Comparison of ENCODE assay signal across 14 cellular contexts in genomic region chr9:106868565-106868964, GRCh38. TPM values are rescaled to one million over a fixed set of nuclear protein-coding genes. Genes with fewer than 3 reads are reported as not detected.
A peak's percentile ranks its signal among the peaks of the same experiment; 100 is the strongest.
DNase-seq lines count a peak whose midpoint lies in the region; ATAC-seq and TF ChIP-seq lines count a peak whose summit lies in the region.
"Had no signal": no experiment of that assay in that cellular context is flagged by ENCODE, and none has a peak within 500 bp of the region (broad histone marks: within the 10 kb centered on the region; RNA-seq: fewer than 3 reads in every experiment).

No MANE protein-coding gene starts in this region.

- no peaks in the 10 kb centered on the region for H3K36me3 ChIP-seq in adipocyte (ENCODE audit: control insufficient read depth, insufficient read depth, low read length, severe bottlenecking)
- no peaks in the 10 kb centered on the region for H3K36me3 ChIP-seq in transverse colon

- ATAC-seq in foreskin keratinocyte (no peak), GM18870 (IDR thresholded peaks at IDR 0.05; ENCODE audit: unreplicated experiment) (no peak)
- ATAC-seq: natural killer cell treated with Interleukin-12 subunit alpha and Interleukin-12 subunit beta and Interleukin-15 and Interleukin-18, amount 100 ng/mL, for 72 hours had no signal

- H3K27me3 Mint-ChIP-seq in nephron progenitor cell (ENCODE audit: low read depth, poor library complexity), result peaks cover under 1% of the 10 kb centered on the region

- peak overlapping the region; percentile 37 for H3K4me3 ChIP-seq in adipocyte (ENCODE audit: low read length)
- H3K4me3 ChIP-seq in transverse colon, result no peak overlapping the region

- peaks cover 70% of the 10 kb centered on the region for H3K4me1 ChIP-seq in adipocyte (ENCODE audit: control insufficient read depth, insufficient read depth, low read length)
- peaks cover 39% of the 10 kb centered on the region for H3K4me1 ChIP-seq in foreskin keratinocyte
- H3K4me1 ChIP-seq in transverse colon, result peaks cover 10 to 74% (median 26%) of the 10 kb centered on the region in 4 donors

- peak overlapping the region; percentile 71 for H3K27ac Mint-ChIP-seq in nephron progenitor cell
- H3K27ac Mint-ChIP-seq: activated naive CD4-positive, alpha-beta T cell treated with anti-CD3 and anti-CD28 coated beads for 36 hours; dendritic cell treated with granulocyte-macrophage colony-stimulating factor and Interleukin-4, amounts not matched to agents 40 ng/mL and 50 ng/mL, for 4 days; natural killer cell treated with Interleukin-12 subunit alpha and Interleukin-12 subunit beta and Interleukin-15 and Interleukin-18, amount 100 ng/mL, for 72 hours had no signal

- peaks cover 76% of the 10 kb centered on the region for H3K36me3 Mint-ChIP-seq in nephron progenitor cell (ENCODE audit: low read depth)

- no peaks in the 10 kb centered on the region for H3K9me3 Mint-ChIP-seq in nephron progenitor cell
- H3K9me3 Mint-ChIP-seq: activated naive CD4-positive, alpha-beta T cell treated with anti-CD3 and anti-CD28 coated beads for 36 hours; dendritic cell treated with granulocyte-macrophage colony-stimulating factor and Interleukin-4, amounts not matched to agents 40 ng/mL and 50 ng/mL, for 4 days; natural killer cell treated with Interleukin-12 subunit alpha and Interleukin-12 subunit beta and Interleukin-15 and Interleukin-18, amount 100 ng/mL, for 72 hours had no signal

- no peak for TF ChIP-seq EP300 in transverse colon (IDR thresholded peaks at IDR 0.05; ENCODE audit: low read depth)

- in situ Hi-C loops in transverse colon (cut with MboI; ENCODE audit: low pct_ligation_motif_present in 1 of 4, low pct_unique_long_range_greater_than_20kb in 1 of 4, low sequenced_read_pairs in 3 of 4), result loop anchor here in 1 of 4 donors (25.0 kb wide), 1 partner anchor 294 kb away; no protein-coding TSS in a partner anchor

- peak; percentile 28 for DNase-seq in adipocyte (ENCODE audit: low read depth)
- no peak for DNase-seq in foreskin keratinocyte
- DNase-seq in nephron progenitor cell, result no peak
- DNase-seq in transverse colon, result peak; percentile 22
- no peak for DNase-seq in NCI-H1436 (lab: John Stamatoyannopoulos, UW)
- DNase-seq in HT-29 (ENCODE audit: low spot score), result no peak
- DNase-seq in T1000 (lab: John Stamatoyannopoulos, UW), result no peak
- DNase-seq: activated naive CD4-positive, alpha-beta T cell treated with anti-CD3 and anti-CD28 coated beads for 36 hours; COR-L47; NCI-H1105 treated with DMSO at 0.1 percent for 48 hours; NCI-H774 had no signal

- no peaks in the 10 kb centered on the region for H3K27me3 ChIP-seq in adipocyte (replicated peaks; ENCODE audit: control insufficient read depth, insufficient read depth, low read length)
- H3K27me3 ChIP-seq in foreskin keratinocyte, result no peaks in the 10 kb centered on the region
- H3K27me3 ChIP-seq in transverse colon, result no peaks in the 10 kb centered on the region

- TF ChIP-seq CTCF in foreskin keratinocyte (conservative IDR thresholded peaks at IDR 0.05) (no peak), nephron progenitor cell (IDR thresholded peaks at IDR 0.05) (no peak), transverse colon (IDR thresholded peaks at IDR 0.05) (no peak)

- H3K4me3 Mint-ChIP-seq in nephron progenitor cell, result no peak overlapping the region
- H3K4me3 Mint-ChIP-seq: activated naive CD4-positive, alpha-beta T cell treated with anti-CD3 and anti-CD28 coated beads for 36 hours; dendritic cell treated with granulocyte-macrophage colony-stimulating factor and Interleukin-4, amounts not matched to agents 40 ng/mL and 50 ng/mL, for 4 days; natural killer cell treated with Interleukin-12 subunit alpha and Interleukin-12 subunit beta and Interleukin-15 and Interleukin-18, amount 100 ng/mL, for 72 hours had no signal

- peaks cover 63% of the 10 kb centered on the region for H3K4me1 Mint-ChIP-seq in nephron progenitor cell

- no peaks in the 10 kb centered on the region for H3K9me3 ChIP-seq in adipocyte (ENCODE audit: control insufficient read depth, low read length)
- H3K9me3 ChIP-seq in transverse colon, result no peaks in the 10 kb centered on the region

- H3K9ac ChIP-seq in adipocyte (ENCODE audit: low read length), result peak overlapping the region; percentile 59

- peak overlapping the region; percentile 11 for H3K27ac ChIP-seq in foreskin keratinocyte
- peak overlapping the region; percentile 54 to 71 (median 69) for H3K27ac ChIP-seq in transverse colon

- intact Hi-C loops in transverse colon (cut with DNase I; ENCODE audit: low total_unique reads), result loop anchor here (10.0 kb wide), 1 partner anchor 164 kb away; no protein-coding TSS in a partner anchor

- no peak for TF ChIP-seq POLR2A in transverse colon (IDR thresholded peaks at IDR 0.05)

- 46 to 64% methylated on average over 2 to 5 of the region's 5 CpGs for WGBS in transverse colon (ENCODE audit: low coverage in 1 of 2), 2 donors

RNA-seq across cellular contexts. Expression of gene ZNF462, which starts 5.6 kb away (rescaled TPM):
- total RNA-seq in foreskin keratinocyte (19.6 and 22.4 TPM in 2 replicates), transverse colon (10 to 100 TPM; 17.5 to 28.7 (median 22.9) TPM)
- 1.6 and 1.7 TPM in 2 replicates for polyA plus RNA-seq in foreskin keratinocyte
- 0.26 and 0.92 TPM in 2 replicates for total RNA-seq in HT-29 (2014; rRNA removed; shearing (Covaris generic))

Comparison
In these comparisons a context has a peak if more than half of its experiments do, and no peak if none do; other contexts are left out.
1. DNase-seq: peak in adipocyte (single experiment) and transverse colon (single experiment); none in foreskin keratinocyte (0 of 2), nephron progenitor cell (single experiment), NCI-H1436 (single experiment), HT-29 (single experiment) and T1000 (single experiment).